Comparison of ENCODE assay signal across 7 cellular contexts in the genomic region with DNA sequence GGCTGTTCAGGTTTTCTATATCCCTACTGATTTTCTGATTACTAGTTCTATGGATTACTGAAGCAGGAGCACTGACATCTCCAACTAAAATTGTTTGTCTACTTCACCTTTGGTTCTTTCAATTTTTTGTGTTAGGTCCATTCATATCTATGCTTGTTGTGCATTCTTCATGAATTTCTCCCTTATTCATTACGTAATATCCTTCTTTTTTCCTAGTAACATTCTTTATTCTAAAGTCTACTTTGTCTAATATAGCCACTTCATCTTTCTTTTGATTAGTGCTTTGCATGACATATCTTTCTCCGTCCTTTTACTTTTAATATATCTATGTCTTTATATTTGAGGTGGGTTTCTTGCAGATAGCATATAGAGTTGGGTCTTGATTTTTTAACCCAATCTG.
"Had no signal": no experiment of that assay in that cellular context is flagged by ENCODE, and none has a peak within 500 bp of the region (broad histone marks: within the 10 kb centered on the region; RNA-seq: fewer than 3 reads in every experiment).

No MANE protein-coding gene starts in this region.

- DNase-seq: GDM1, GF-D8 had no signal

- H3K4me3 ChIP-seq: GM12878 had no signal

- ATAC-seq: GM12878 had no signal

- FAIRE-seq: G401.6, GM12878, GM12891, GM12892, GM18507 had no signal
